ENCODE assay signal across 19 cellular contexts in the genomic region with DNA sequence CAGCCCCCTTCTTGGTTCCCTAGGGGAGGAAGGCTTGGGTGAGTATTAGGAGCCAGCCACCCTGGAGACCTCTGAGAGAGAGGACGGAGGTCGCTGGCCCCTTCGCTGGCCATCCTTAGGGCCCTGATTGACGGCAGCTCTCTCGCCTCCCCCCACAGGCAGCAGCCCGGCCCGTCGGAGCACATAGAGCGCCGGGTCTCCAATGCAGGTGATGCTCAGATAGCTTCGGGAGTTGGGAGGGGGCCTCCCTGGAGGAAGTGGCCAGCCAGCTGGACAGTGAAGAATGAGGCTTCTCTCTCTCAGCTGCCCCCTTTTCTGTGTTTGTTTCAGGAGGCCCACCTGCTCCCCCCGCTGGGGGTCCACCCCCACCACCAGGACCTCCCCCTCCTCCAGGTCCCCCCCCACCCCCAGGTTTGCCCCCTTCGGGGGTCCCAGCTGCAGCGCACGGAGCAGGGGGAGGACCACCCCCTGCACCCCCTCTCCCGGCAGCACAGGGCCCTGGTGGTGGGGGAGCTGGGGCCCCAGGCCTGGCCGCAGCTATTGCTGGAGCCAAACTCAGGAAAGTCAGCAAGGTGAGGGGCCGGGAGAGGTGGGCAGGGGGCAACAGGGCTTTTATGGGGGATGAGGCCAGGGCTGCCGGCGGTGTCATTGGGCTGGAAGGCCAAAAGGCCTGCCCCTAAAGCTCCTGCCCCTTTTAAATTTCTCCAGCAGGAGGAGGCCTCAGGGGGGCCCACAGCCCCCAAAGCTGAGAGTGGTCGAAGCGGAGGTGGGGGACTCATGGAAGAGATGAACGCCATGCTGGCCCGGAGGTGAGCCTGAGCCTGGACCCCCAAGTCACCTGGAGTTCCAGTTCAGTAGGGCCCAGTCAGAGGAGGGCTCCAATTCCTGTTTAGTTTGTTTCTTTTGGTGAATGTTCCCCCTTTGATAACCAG. TPM values are rescaled to one million over a fixed set of nuclear protein-coding genes. Genes with fewer than 3 reads are reported as not detected.
DNase-seq lines count a peak whose midpoint lies in the region; ATAC-seq and TF ChIP-seq lines count a peak whose summit lies in the region.
"Had no signal": no experiment of that assay in that cellular context is flagged by ENCODE, and none has a peak within 500 bp of the region (broad histone marks: within the 10 kb centered on the region; RNA-seq: fewer than 3 reads in every experiment).

No MANE protein-coding gene starts in this region.

- TF ChIP-seq CTCF in left ventricle myocardium inferior (IDR thresholded peaks at IDR 0.05; ENCODE audit: borderline replicate concordance) (no peak), esophagus muscularis mucosa (IDR thresholded peaks at IDR 0.05) (no peak), transverse colon (IDR thresholded peaks at IDR 0.05) (no peak)

- no peak for ATAC-seq in left ventricle myocardium superior
- ATAC-seq: pancreas, right cardiac atrium had no signal

- no peak for TF ChIP-seq EP300 in esophagus muscularis mucosa (IDR thresholded peaks at IDR 0.05)
- TF ChIP-seq EP300 in transverse colon (IDR thresholded peaks at IDR 0.05; ENCODE audit: low read depth), result no peak

- H3K27me3 ChIP-seq in left ventricle myocardium inferior (ENCODE audit: low read depth), result no peaks in the 10 kb centered on the region
- H3K27me3 ChIP-seq in esophagus muscularis mucosa, result no peaks in the 10 kb centered on the region
- no peaks in the 10 kb centered on the region for H3K27me3 ChIP-seq in transverse colon
- H3K27me3 ChIP-seq in effector memory CD4-positive, alpha-beta T cell (replicated peaks; ENCODE audit: control insufficient read depth, insufficient read depth, low read length, poor library complexity, severe bottlenecking), result no peaks in the 10 kb centered on the region
- H3K27me3 ChIP-seq: cardiac muscle cell, dorsolateral prefrontal cortex, gastrocnemius medialis, pancreas, suprapubic skin, vagina had no signal

- in situ Hi-C loops in transverse colon (cut with MboI; ENCODE audit: low pct_ligation_motif_present in 1 of 4, low pct_unique_long_range_greater_than_20kb in 1 of 4, low sequenced_read_pairs in 3 of 4), result no loop called here

- H3K4me1 ChIP-seq in left ventricle myocardium inferior, result peaks cover 34% of the 10 kb centered on the region
- peaks cover 10 to 65% (median 54%) of the 10 kb centered on the region in 4 donors for H3K4me1 ChIP-seq in esophagus muscularis mucosa
- H3K4me1 ChIP-seq in transverse colon, result peaks cover 0 to 62% (median 23%) of the 10 kb centered on the region in 4 donors
- no peaks in the 10 kb centered on the region for H3K4me1 ChIP-seq in effector memory CD4-positive, alpha-beta T cell (ENCODE audit: control insufficient read depth, insufficient read depth, low read length, poor library complexity, severe bottlenecking)

- intact Hi-C loops in left ventricle myocardium inferior (cut with micrococcal nuclease) (loop anchor here (10.0 kb wide), 2 partner anchors 53 to 123 kb away; no protein-coding TSS in a partner anchor), left ventricle myocardium superior (cut with micrococcal nuclease) (loop anchor here (5.0 kb wide), 1 partner anchor 120 kb away; no protein-coding TSS in a partner anchor), esophagus muscularis mucosa (cut with DNase I) (loop anchor here (2.0 kb wide), 1 partner anchor 121 kb away; no protein-coding TSS in a partner anchor), transverse colon (cut with DNase I; ENCODE audit: low total_unique reads) (no loop called here)

- H3K4me3 ChIP-seq in left ventricle myocardium inferior (no peak overlapping the region), esophagus muscularis mucosa (no peak overlapping the region), transverse colon (no peak overlapping the region)
- no peak overlapping the region for H3K4me3 ChIP-seq in effector memory CD4-positive, alpha-beta T cell (ENCODE audit: insufficient read depth, low read depth, low read length, poor library complexity, severe bottlenecking)
- H3K4me3 ChIP-seq: cardiac muscle cell, dorsolateral prefrontal cortex, gastrocnemius medialis, pancreas, suprapubic skin, vagina had no signal

- DNase-seq in left ventricle myocardium inferior (no peak), left ventricle myocardium superior (no peak), esophagus muscularis mucosa (ENCODE audit: extremely low spot score) (no peak), transverse colon (no peak), amniotic stem cell (lab: John Stamatoyannopoulos, UW) (no peak)
- no peak for DNase-seq in effector memory CD4-positive, alpha-beta T cell
- DNase-seq: activated CD4-positive, alpha-beta T cell treated with anti-CD3 and anti-CD28 coated beads, Interleukin-2, amount 50 U/mL, for 4 hours; activated gamma-delta T cell treated with Interleukin-2 at 50 U/mL for 16 hours; dorsolateral prefrontal cortex; naive thymus-derived CD4-positive, alpha-beta T cell; NCI-H1417 treated with DMSO at 0.1 percent for 48 hours; NCI-H524; pancreas; right cardiac atrium had no signal

- H3K27ac ChIP-seq in left ventricle myocardium inferior (replicated peaks), result peak overlapping the region; percentile 18
- H3K27ac ChIP-seq in esophagus muscularis mucosa (replicated peaks in 1 of 4), result peak overlapping the region; percentile 4 to 58 (median 18)
- H3K27ac ChIP-seq in transverse colon, result peak overlapping the region; percentile 66 to 76 (median 74)
- no peak overlapping the region for H3K27ac ChIP-seq in effector memory CD4-positive, alpha-beta T cell (ENCODE audit: insufficient read depth, low read length, poor library complexity, severe bottlenecking)
- H3K27ac ChIP-seq: cardiac muscle cell, pancreas, suprapubic skin, vagina had no signal

- WGBS in esophagus muscularis mucosa, result 66% methylated on average over 13 of the region's 24 CpGs
- WGBS in transverse colon (ENCODE audit: low coverage in 1 of 2), 2 donors, result 91% methylated on average over 19 of the region's 24 CpGs; no CpG with 5 or more reads in 1 of the 2 donors

- peaks cover 90% of the 10 kb centered on the region for H3K36me3 ChIP-seq in left ventricle myocardium inferior
- H3K36me3 ChIP-seq in esophagus muscularis mucosa, result peaks cover 63 to 96% (median 94%) of the 10 kb centered on the region in 4 donors
- peaks cover 0 to 62% (median 22%) of the 10 kb centered on the region in 4 donors for H3K36me3 ChIP-seq in transverse colon
- H3K36me3 ChIP-seq in effector memory CD4-positive, alpha-beta T cell (ENCODE audit: control insufficient read depth, insufficient read depth, low read length), result peaks cover 54% of the 10 kb centered on the region

- TF ChIP-seq POLR2A in esophagus muscularis mucosa (IDR thresholded peaks at IDR 0.05; ENCODE audit: low read depth) (no peak), transverse colon (IDR thresholded peaks at IDR 0.05) (no peak)

- H3K9me3 ChIP-seq in left ventricle myocardium inferior (replicated peaks), result no peaks in the 10 kb centered on the region
- H3K9me3 ChIP-seq in esophagus muscularis mucosa, result no peaks in the 10 kb centered on the region
- no peaks in the 10 kb centered on the region for H3K9me3 ChIP-seq in transverse colon
- H3K9me3 ChIP-seq in effector memory CD4-positive, alpha-beta T cell (ENCODE audit: control insufficient read depth, low read length), result no peaks in the 10 kb centered on the region
- H3K9me3 ChIP-seq: gastrocnemius medialis, pancreas, suprapubic skin, vagina had no signal

RNA-seq across cellular contexts. Expression of a gene that starts 15.0 kb away (rescaled TPM):
- total RNA-seq in left ventricle myocardium inferior, result 32.8 TPM
- 43.3 TPM for total RNA-seq in left ventricle myocardium superior
- total RNA-seq in esophagus muscularis mucosa, result 100 to 1,000 TPM; 172 to 321 (median 210) TPM
- total RNA-seq in transverse colon, result 100 to 1,000 TPM; 167 to 465 (median 204) TPM

RNA-seq across cellular contexts. Expression of a gene that starts 24.0 kb away (rescaled TPM):
- total RNA-seq in left ventricle myocardium inferior (0.19 TPM), left ventricle myocardium superior (0.57 TPM), esophagus muscularis mucosa (1 to 10 TPM; 1.6 to 3.8 (median 3.0) TPM), transverse colon (1 to 10 TPM in 2 of 4 donors, under 1 TPM in 1, not detected in 1; 1.00 to 4.3 (median 1.4) TPM)
- total RNA-seq: lung microvascular endothelial cell had no signal

RNA-seq across cellular contexts. Expression of a gene that starts 25.4 kb away (rescaled TPM):
- total RNA-seq in left ventricle myocardium inferior (19.1 TPM), left ventricle myocardium superior (29.8 TPM), esophagus muscularis mucosa (10 to 100 TPM in 3 of 4 donors, 1 to 10 TPM in 1; 7.0 to 23.6 (median 17.2) TPM), transverse colon (10 to 100 TPM in 1 of 4 donors, 1 to 10 TPM in 1, not detected in 2; 5.7 to 13.5 TPM)

RNA-seq across cellular contexts. Expression of a gene that starts 54.5 kb away (rescaled TPM):
- total RNA-seq in left ventricle myocardium inferior (0.33 TPM), left ventricle myocardium superior (0.79 TPM), esophagus muscularis mucosa (10 to 100 TPM in 2 of 4 donors, 1 to 10 TPM in 2; 2.2 to 25.2 (median 6.9) TPM), transverse colon (10 to 100 TPM; 14.5 to 64.7 (median 25.6) TPM)
